Comparison of ENCODE assay signal across 1 cellular context in the genomic region with DNA sequence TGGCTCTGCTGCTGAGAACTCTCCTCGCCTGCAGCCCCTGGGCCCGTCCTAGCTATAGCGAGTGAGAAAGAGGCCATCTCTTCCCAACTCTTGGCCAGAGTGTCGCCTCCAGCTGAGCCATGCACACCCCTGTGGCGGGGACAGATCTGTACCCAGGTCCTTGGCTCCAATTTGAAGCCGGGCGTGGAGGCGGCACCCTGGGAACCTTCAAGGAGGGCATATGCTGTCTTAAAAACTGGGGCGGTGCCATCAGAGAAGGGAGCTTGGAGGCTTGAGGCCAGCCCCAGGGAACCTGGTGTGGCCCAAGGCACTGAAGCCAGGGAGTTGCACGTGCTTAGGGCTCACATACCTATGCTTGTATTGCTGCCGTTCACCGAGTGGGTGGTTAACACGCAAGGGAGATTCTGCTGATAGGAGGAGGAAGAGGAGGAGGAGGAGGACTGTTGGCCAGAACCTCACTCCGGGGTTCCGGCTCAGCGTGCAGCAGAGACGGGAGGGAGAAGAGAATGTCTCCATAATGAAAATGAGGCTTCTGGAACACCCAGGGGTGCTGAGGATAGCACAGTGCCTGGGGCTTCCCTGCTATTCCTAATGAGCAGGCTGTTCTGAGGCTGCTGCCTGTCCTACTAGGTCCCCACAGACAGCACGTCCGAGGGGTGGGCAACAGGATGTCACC.
TF ChIP-seq lines count a peak whose summit lies in the region.

No MANE protein-coding gene starts in this region.

TF ChIP-seq in Ishikawa, 13 proteins besides CTCF, POLR2A, EP300 and RAD21 (continued from another document):
- TF ChIP-seq EGR1 (IDR thresholded peaks at IDR 0.05) (0 out of 2 replicates have a peak, but pooled peaks have one; percentile 33), TEAD4 (IDR thresholded peaks at IDR 0.05) (no peak), TAF1 (IDR thresholded peaks at IDR 0.05; ENCODE audit: low read depth) (no peak)
- TF ChIP-seq, protein P1, sequence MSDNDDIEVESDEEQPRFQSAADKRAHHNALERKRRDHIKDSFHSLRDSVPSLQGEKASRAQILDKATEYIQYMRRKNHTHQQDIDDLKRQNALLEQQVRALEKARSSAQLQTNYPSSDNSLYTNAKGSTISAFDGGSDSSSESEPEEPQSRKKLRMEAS (IDR thresholded peaks at IDR 0.05) = peak; percentile 89
